Comparison of ENCODE assay signal across 7 cellular contexts in the genomic region with DNA sequence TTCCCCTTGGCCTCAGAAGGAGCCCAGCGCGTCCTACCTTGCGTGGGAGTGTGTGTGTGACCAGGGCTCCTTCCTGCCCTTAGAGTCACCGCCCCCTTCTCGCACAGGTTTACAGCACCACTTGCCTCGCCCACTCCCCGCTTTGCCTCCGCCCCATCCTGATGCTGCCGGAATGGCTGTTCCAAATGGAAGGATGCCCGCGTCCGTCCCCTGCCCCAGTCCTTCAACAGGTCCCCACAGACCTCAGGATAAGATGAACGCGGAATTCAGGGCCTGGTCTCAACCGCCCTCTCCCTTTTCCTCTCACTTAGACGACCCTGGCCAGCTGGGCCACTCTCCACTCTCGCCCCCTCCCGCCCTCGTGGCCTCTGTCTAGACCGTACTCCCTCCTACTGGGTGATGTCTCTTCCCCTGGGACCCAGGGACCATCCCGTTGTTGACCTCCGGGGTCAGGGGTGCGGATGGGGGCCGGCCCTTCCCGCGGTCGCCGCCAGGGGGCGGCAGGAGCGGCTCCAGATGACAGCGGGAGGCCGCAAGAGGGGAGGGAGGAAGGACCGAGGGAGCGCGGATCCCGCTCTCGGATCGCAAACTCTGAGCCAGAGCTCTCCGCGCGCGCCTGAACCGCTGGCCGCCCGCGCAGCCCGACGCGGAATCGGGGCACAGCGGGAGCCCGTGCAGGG. TPM values are rescaled to one million over a fixed set of nuclear protein-coding genes. Genes with fewer than 3 reads are reported as not detected.
A peak's percentile ranks its signal among the peaks of the same experiment; 100 is the strongest.
DNase-seq lines count a peak whose midpoint lies in the region; ATAC-seq, FAIRE-seq and TF ChIP-seq lines count a peak whose summit lies in the region.

A gene (plus strand): TSS at position 585 of the 680 bp plus-strand sequence.

- no peaks in the 10 kb centered on the region for H3K9me1 ChIP-seq in endothelial cell of umbilical vein (replicated peaks; ENCODE audit: control insufficient read depth, extremely low read depth, insufficient read depth, low read length)

- peak; percentile 56 for FAIRE-seq in endothelial cell of umbilical vein (lab: Jason Lieb, UNC)

- intact Hi-C loops in endothelial cell of umbilical vein (cut with micrococcal nuclease) = loop anchor here (1.0 to 5.0 kb wide), 6 partner anchors 21 to 325 kb away; a partner anchor contains a TSS
- intact Hi-C loops in mucosa of descending colon (cut with DNase I, micrococcal nuclease) = loop anchor here in 1 of 2 donors (5.0 kb wide), 1 partner anchor 327 kb away; no protein-coding TSS in a partner anchor

- H3K79me2 ChIP-seq in endothelial cell of umbilical vein (ENCODE audit: control insufficient read depth, insufficient read depth, low read length) = peaks cover 2% of the 10 kb centered on the region

- H4K20me1 ChIP-seq in endothelial cell of umbilical vein (replicated peaks; ENCODE audit: control insufficient read depth, extremely low read depth, insufficient read depth, low read length) = no peaks in the 10 kb centered on the region

- dilution Hi-C loops in endothelial cell of umbilical vein (cut with MboI; ENCODE audit: extremely low pct_ligation_motif_present, low sequenced_read_pairs) = no loop called here

- peak; percentile 83 for ATAC-seq in GM18502 (IDR thresholded peaks at IDR 0.05; ENCODE audit: poor library complexity, unreplicated experiment)
- ATAC-seq in HG02970 (IDR thresholded peaks at IDR 0.05; ENCODE audit: low FRiP score, unreplicated experiment) = peak; percentile 76
- ATAC-seq in mucosa of descending colon = peak; percentile 80

- H3K9me3 ChIP-seq in endothelial cell of umbilical vein (replicated peaks; ENCODE audit: control insufficient read depth, insufficient read depth, low read length) (no peaks in the 10 kb centered on the region), mucosa of descending colon (no peaks in the 10 kb centered on the region)

- peak; percentile 97 to 98 for TF ChIP-seq CTCF in endothelial cell of umbilical vein (IDR thresholded peaks at IDR 0.05; ENCODE audit: extremely low read depth in 1 of 2, insufficient read depth in 1 of 2, low read depth in 1 of 2, low read length in 2 of 2)
- TF ChIP-seq CTCF in mucosa of descending colon (IDR thresholded peaks at IDR 0.05) = peak; percentile 97

- H3K36me3 ChIP-seq in endothelial cell of umbilical vein (ENCODE audit: control insufficient read depth in 2 of 2, extremely low read depth in 1 of 2, insufficient read depth in 2 of 2, low read length in 2 of 2) (no peaks in the 10 kb centered on the region), mucosa of descending colon (ENCODE audit: low read depth) (no peaks in the 10 kb centered on the region)

- peak within 1 kb of the TSS; percentile 66 for H3K27ac ChIP-seq in endothelial cell of umbilical vein (ENCODE audit: insufficient read depth, low read depth, low read length)

- TF ChIP-seq POLR2A in endothelial cell of umbilical vein (IDR thresholded peaks at IDR 0.05; ENCODE audit: low read depth, low read length) = no peak

- CTCF ChIA-PET in endothelial cell of umbilical vein (lab: Charles Lee) = interaction anchor here (0.6 to 7.5 kb wide), 26 partner anchors 11 to 332 kb away, joined by 3 to 102 read pairs (median 4); no protein-coding TSS in a partner anchor

- H2AFZ ChIP-seq in endothelial cell of umbilical vein (ENCODE audit: low read depth, low read length) = peak within 1 kb of the TSS; percentile 63

- H3K27me3 ChIP-seq in endothelial cell of umbilical vein (ENCODE audit: control insufficient read depth in 2 of 2, insufficient read depth in 2 of 2, low read length in 2 of 2) = no peaks in the 10 kb centered on the region

- H3K4me2 ChIP-seq in endothelial cell of umbilical vein (ENCODE audit: insufficient read depth, low read length) = peak within 1 kb of the TSS; percentile 68

- peak within 1 kb of the TSS; percentile 77 for H3K9ac ChIP-seq in endothelial cell of umbilical vein (replicated peaks; ENCODE audit: extremely low read depth, insufficient read depth, low read length)

- POLR2A ChIA-PET in endothelial cell of umbilical vein (lab: Charles Lee) = no interaction called here

- DNase-seq in NCI-H345 treated with DMSO at 0.1 percent for 48 hours (lab: John Stamatoyannopoulos, UW; ENCODE audit: unreplicated experiment) = peak; percentile 3
- DNase-seq in activated CD8-positive, alpha-beta memory T cell treated with anti-CD3 and anti-CD28 coated beads for 48 hours (ENCODE audit: low read depth in 2 of 3, low spot score in 2 of 3) = peak; percentile 16 to 44 (median 18)
- peak; percentile 60 for DNase-seq in endothelial cell of umbilical vein (ENCODE audit: low read depth, low spot score)
- peak; percentile 75 to 85 (median 83) for DNase-seq in mucosa of descending colon
- peak; percentile 26 for DNase-seq in stimulated activated CD8-positive, alpha-beta memory T cell treated with anti-CD3 and anti-CD28 coated beads, Interleukin-7, amount 100 ng/mL, for 24 hours (ENCODE audit: low read depth)

- H3K4me1 ChIP-seq in endothelial cell of umbilical vein (ENCODE audit: control insufficient read depth, extremely low read depth, insufficient read depth, low read length) (peaks cover 7% of the 10 kb centered on the region), mucosa of descending colon (ENCODE audit: low read depth) (peaks cover 25% of the 10 kb centered on the region)

- no TSS peak for BruUV-seq in endothelial cell of umbilical vein (replicated peaks; lab: Mats Ljungman, UMichigan)

- H3K4me3 ChIP-seq in endothelial cell of umbilical vein (replicated peaks in 1 of 3; ENCODE audit: insufficient read depth in 1 of 3, low read depth in 1 of 3, low read length in 3 of 3) (peak within 1 kb of the TSS; percentile 61 to 87 (median 66)), mucosa of descending colon (peak within 1 kb of the TSS; percentile 34)

TF ChIP-seq in endothelial cell of umbilical vein, 7 proteins besides CTCF, POLR2A, EP300 and RAD21:
- TF ChIP-seq EZH2 (IDR thresholded peaks at IDR 0.05; ENCODE audit: borderline replicate concordance, low read depth, low read length, severe bottlenecking) (no peak), POLR2AphosphoS5 (IDR thresholded peaks at IDR 0.05; ENCODE audit: insufficient read depth, low read depth, low read length) (peak; percentile 46), GATA2 (IDR thresholded peaks at IDR 0.05; ENCODE audit: insufficient read depth, insufficient read length, low read depth, low read length) (no peak), MYC (IDR thresholded peaks at IDR 0.05; ENCODE audit: low read depth, low read length) (no peak), JUN (IDR thresholded peaks at IDR 0.05; ENCODE audit: borderline replicate concordance, insufficient read depth, insufficient read length, low read depth) (no peak), FOS (IDR thresholded peaks at IDR 0.05; ENCODE audit: borderline replicate concordance, insufficient read depth, low read length) (peak; percentile 44)
- TF ChIP-seq, protein P1, sequence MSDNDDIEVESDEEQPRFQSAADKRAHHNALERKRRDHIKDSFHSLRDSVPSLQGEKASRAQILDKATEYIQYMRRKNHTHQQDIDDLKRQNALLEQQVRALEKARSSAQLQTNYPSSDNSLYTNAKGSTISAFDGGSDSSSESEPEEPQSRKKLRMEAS (IDR thresholded peaks at IDR 0.05; ENCODE audit: insufficient read depth, insufficient read length) = no peak

RNA-seq across cellular contexts. Expression of the gene that starts here (rescaled TPM):
- total RNA-seq in endothelial cell of umbilical vein = 20.2 and 25.4 TPM in 2 replicates
- 9.9 and 10.0 TPM in 2 replicates for polyA plus RNA-seq in endothelial cell of umbilical vein
- 8.6 and 9.4 TPM in 2 replicates for polyA plus RNA-seq in endothelial cell of umbilical vein (2011; cell fraction: cytosol; rRNA removed)
- polyA plus RNA-seq in endothelial cell of umbilical vein (2011; cell fraction: nucleus; rRNA removed) = 11.1 and 11.9 TPM in 2 replicates
- polyA plus RNA-seq in endothelial cell of umbilical vein (2012) = 10.6 and 16.5 TPM in 2 replicates
- 19.6 and 22.7 TPM in 2 replicates for polyA minus RNA-seq in endothelial cell of umbilical vein
- polyA minus RNA-seq in endothelial cell of umbilical vein (2011; cell fraction: cytosol; rRNA and poly(A)+ RNA removed) = 2.5 TPM
- polyA minus RNA-seq in endothelial cell of umbilical vein (2011; cell fraction: nucleus; rRNA and poly(A)+ RNA removed) = 25.1 and 28.5 TPM in 2 replicates
- total RNA-seq in mucosa of descending colon = 10 to 100 TPM; 18.3 to 46.2 (median 27.1) TPM

Comparison
In these comparisons a context has a peak if more than half of its experiments do, and no peak if none do; other contexts are left out.
1. Peak in every context shown above with its lines: DNase-seq, ATAC-seq, H3K4me3 ChIP-seq and H3K27ac ChIP-seq.
2. DNase-seq: peak in every context shown above with its lines; median percentile 83 in mucosa of descending colon; 60 in endothelial cell of umbilical vein; 26 in stimulated activated CD8-positive, alpha-beta memory T cell treated with anti-CD3 and anti-CD28 coated beads, Interleukin-7, amount 100 ng/mL, for 24 hours; 18 in activated CD8-positive, alpha-beta memory T cell treated with anti-CD3 and anti-CD28 coated beads for 48 hours; 3 in NCI-H345 treated with DMSO at 0.1 percent for 48 hours.